In the genomic region with DNA sequence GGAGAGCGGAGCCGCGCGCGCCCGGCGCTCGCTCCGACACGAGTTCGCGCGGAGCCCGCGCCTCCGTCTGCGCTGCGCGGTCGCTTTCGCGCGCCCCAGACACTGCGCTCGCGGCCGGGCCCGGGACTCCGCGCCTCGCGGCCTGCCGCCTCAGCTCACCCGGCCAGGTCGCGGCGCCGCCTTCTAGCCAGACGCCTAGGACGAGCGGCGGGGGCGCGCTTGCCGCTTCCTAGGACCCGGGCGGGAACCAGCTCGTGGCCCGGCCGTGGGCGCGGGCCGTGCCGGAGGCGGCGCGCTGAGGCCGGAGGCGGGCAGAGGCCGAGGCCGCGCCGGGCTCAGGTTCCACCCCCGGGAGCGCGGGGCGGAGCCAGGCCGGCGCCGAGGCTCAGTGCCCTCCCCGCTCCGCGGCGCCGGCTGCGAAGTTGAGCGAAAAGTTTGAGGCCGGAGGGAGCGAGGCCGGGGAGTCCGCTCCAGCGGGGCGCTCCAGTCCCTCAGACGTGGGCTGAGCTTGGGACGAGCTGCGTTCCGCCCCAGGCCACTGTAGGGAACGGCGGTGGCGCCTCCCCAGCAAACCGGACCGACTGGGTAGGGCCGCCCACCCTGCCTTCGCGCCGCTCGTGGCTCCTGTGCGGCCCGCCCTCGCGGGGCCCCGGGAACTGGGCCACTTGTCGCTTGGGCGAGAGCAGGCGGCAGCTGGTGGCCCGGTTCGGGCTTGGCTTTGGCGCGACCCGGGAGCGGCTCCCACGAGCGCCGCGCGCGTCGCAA, we compare ENCODE assay signal across 1 cellular context.
TF ChIP-seq lines count a peak whose summit lies in the region.

A gene with protein sequence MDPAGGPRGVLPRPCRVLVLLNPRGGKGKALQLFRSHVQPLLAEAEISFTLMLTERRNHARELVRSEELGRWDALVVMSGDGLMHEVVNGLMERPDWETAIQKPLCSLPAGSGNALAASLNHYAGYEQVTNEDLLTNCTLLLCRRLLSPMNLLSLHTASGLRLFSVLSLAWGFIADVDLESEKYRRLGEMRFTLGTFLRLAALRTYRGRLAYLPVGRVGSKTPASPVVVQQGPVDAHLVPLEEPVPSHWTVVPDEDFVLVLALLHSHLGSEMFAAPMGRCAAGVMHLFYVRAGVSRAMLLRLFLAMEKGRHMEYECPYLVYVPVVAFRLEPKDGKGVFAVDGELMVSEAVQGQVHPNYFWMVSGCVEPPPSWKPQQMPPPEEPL (plus strand): TSS at position 388 of the 765 bp plus-strand sequence. CDS start 1,036 bp downstream, outside the sequence.

TF ChIP-seq in HepG2, 621 proteins besides CTCF, POLR2A, EP300 and RAD21 (continued from another document and continues in another):
- TF ChIP-seq, protein P1, sequence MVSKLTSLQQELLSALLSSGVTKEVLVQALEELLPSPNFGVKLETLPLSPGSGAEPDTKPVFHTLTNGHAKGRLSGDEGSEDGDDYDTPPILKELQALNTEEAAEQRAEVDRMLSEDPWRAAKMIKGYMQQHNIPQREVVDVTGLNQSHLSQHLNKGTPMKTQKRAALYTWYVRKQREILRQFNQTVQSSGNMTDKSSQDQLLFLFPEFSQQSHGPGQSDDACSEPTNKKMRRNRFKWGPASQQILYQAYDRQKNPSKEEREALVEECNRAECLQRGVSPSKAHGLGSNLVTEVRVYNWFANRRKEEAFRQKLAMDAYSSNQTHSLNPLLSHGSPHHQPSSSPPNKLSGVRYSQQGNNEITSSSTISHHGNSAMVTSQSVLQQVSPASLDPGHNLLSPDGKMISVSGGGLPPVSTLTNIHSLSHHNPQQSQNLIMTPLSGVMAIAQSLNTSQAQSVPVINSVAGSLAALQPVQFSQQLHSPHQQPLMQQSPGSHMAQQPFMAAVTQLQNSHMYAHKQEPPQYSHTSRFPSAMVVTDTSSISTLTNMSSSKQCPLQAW (CRISPR knock-in tag; IDR thresholded peaks at IDR 0.05): 0 out of 2 replicates have a peak, but pooled peaks have one; percentile 29
- TF ChIP-seq THAP11 (CRISPR knock-in tag; IDR thresholded peaks at IDR 0.05) (0 out of 2 replicates have a peak, but pooled peaks have one; percentile 30), SP1 (IDR thresholded peaks at IDR 0.05) (no peak), SP1 (CRISPR knock-in tag; IDR thresholded peaks at IDR 0.05) (peak; percentile 49), SNAPC5 (CRISPR knock-in tag; IDR thresholded peaks at IDR 0.05; ENCODE audit: borderline replicate concordance) (0 out of 2 replicates have a peak, but pooled peaks have one; percentile 18), SOX13 (IDR thresholded peaks at IDR 0.05) (no peak), SOX13 (CRISPR knock-in tag; conservative IDR thresholded peaks at IDR 0.05 in 1 of 2, IDR thresholded peaks at IDR 0.05 in 1 of 2) (peak in 1 of 2 experiments; percentile 28; a peak in 1 of 4 replicates), ZNF543 (CRISPR knock-in tag; IDR thresholded peaks at IDR 0.05) (no peak; the same call in 1 of the 2 replicates), FUBP1 (CRISPR knock-in tag; IDR thresholded peaks at IDR 0.05; ENCODE audit: borderline replicate concordance) (0 out of 2 replicates have a peak, but pooled peaks have one; percentile 41), ZFY (CRISPR knock-in tag; IDR thresholded peaks at IDR 0.05) (peak; percentile 77), SOX5 (CRISPR knock-in tag; IDR thresholded peaks at IDR 0.05; ENCODE audit: borderline replicate concordance) (peak; percentile 4; the same call in 1 of the 2 replicates), ZNF704 (CRISPR knock-in tag; IDR thresholded peaks at IDR 0.05; ENCODE audit: borderline replicate concordance) (0 out of 2 replicates have a peak, but pooled peaks have one; percentile 83), ZNF326 (CRISPR knock-in tag; IDR thresholded peaks at IDR 0.05; ENCODE audit: borderline replicate concordance) (peak; percentile 95), ZFP1 (CRISPR knock-in tag; IDR thresholded peaks at IDR 0.05) (peak; percentile 19; the same call in 1 of the 2 replicates), SMAD9 (CRISPR knock-in tag; IDR thresholded peaks at IDR 0.05) (no peak), PHF21A (CRISPR knock-in tag; IDR thresholded peaks at IDR 0.05) (no peak), SNRNP70 (IDR thresholded peaks at IDR 0.05; ENCODE audit: low read depth, low read length) (peak; percentile 47; the same call in 1 of the 2 replicates), ZBTB46 (CRISPR knock-in tag; IDR thresholded peaks at IDR 0.05; ENCODE audit: borderline replicate concordance) (0 out of 2 replicates have a peak, but pooled peaks have one; percentile 14), ESRRA (CRISPR knock-in tag; IDR thresholded peaks at IDR 0.05; ENCODE audit: low read depth) (no peak), MIER3 (CRISPR knock-in tag; IDR thresholded peaks at IDR 0.05; ENCODE audit: borderline replicate concordance) (peak; percentile 47; the same call in 1 of the 2 replicates), ZNF256 (CRISPR knock-in tag; conservative IDR thresholded peaks at IDR 0.05) (peak; percentile 9; the same call in 1 of the 2 replicates)
- TF ChIP-seq, protein P2, sequence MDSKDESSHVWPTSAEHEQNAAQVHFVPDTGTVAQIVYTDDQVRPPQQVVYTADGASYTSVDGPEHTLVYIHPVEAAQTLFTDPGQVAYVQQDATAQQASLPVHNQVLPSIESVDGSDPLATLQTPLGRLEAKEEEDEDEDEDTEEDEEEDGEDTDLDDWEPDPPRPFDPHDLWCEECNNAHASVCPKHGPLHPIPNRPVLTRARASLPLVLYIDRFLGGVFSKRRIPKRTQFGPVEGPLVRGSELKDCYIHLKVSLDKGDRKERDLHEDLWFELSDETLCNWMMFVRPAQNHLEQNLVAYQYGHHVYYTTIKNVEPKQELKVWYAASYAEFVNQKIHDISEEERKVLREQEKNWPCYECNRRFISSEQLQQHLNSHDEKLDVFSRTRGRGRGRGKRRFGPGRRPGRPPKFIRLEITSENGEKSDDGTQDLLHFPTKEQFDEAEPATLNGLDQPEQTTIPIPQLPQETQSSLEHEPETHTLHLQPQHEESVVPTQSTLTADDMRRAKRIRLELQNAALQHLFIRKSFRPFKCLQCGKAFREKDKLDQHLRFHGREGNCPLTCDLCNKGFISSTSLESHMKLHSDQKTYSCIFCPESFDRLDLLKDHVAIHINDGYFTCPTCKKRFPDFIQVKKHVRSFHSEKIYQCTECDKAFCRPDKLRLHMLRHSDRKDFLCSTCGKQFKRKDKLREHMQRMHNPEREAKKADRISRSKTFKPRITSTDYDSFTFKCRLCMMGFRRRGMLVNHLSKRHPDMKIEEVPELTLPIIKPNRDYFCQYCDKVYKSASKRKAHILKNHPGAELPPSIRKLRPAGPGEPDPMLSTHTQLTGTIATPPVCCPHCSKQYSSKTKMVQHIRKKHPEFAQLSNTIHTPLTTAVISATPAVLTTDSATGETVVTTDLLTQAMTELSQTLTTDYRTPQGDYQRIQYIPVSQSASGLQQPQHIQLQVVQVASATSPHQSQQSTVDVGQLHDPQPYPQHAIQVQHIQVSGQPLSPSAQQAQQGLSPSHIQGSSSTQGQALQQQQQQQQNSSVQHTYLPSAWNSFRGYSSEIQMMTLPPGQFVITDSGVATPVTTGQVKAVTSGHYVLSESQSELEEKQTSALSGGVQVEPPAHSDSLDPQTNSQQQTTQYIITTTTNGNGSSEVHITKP (CRISPR knock-in tag; IDR thresholded peaks at IDR 0.05; ENCODE audit: low read depth): 0 out of 2 replicates have a peak, but pooled peaks have one; percentile 11
- TF ChIP-seq, protein P3, sequence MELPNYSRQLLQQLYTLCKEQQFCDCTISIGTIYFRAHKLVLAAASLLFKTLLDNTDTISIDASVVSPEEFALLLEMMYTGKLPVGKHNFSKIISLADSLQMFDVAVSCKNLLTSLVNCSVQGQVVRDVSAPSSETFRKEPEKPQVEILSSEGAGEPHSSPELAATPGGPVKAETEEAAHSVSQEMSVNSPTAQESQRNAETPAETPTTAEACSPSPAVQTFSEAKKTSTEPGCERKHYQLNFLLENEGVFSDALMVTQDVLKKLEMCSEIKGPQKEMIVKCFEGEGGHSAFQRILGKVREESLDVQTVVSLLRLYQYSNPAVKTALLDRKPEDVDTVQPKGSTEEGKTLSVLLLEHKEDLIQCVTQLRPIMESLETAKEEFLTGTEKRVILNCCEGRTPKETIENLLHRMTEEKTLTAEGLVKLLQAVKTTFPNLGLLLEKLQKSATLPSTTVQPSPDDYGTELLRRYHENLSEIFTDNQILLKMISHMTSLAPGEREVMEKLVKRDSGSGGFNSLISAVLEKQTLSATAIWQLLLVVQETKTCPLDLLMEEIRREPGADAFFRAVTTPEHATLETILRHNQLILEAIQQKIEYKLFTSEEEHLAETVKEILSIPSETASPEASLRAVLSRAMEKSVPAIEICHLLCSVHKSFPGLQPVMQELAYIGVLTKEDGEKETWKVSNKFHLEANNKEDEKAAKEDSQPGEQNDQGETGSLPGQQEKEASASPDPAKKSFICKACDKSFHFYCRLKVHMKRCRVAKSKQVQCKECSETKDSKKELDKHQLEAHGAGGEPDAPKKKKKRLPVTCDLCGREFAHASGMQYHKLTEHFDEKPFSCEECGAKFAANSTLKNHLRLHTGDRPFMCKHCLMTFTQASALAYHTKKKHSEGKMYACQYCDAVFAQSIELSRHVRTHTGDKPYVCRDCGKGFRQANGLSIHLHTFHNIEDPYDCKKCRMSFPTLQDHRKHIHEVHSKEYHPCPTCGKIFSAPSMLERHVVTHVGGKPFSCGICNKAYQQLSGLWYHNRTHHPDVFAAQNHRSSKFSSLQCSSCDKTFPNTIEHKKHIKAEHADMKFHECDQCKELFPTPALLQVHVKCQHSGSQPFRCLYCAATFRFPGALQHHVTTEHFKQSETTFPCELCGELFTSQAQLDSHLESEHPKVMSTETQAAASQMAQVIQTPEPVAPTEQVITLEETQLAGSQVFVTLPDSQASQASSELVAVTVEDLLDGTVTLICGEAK (IDR thresholded peaks at IDR 0.05): no peak
- TF ChIP-seq, protein P3 (CRISPR knock-in tag; IDR thresholded peaks at IDR 0.05): 0 out of 2 replicates have a peak, but pooled peaks have one; percentile 49
